Comparison of ENCODE assay signal across 1 cellular context in the genomic region with DNA sequence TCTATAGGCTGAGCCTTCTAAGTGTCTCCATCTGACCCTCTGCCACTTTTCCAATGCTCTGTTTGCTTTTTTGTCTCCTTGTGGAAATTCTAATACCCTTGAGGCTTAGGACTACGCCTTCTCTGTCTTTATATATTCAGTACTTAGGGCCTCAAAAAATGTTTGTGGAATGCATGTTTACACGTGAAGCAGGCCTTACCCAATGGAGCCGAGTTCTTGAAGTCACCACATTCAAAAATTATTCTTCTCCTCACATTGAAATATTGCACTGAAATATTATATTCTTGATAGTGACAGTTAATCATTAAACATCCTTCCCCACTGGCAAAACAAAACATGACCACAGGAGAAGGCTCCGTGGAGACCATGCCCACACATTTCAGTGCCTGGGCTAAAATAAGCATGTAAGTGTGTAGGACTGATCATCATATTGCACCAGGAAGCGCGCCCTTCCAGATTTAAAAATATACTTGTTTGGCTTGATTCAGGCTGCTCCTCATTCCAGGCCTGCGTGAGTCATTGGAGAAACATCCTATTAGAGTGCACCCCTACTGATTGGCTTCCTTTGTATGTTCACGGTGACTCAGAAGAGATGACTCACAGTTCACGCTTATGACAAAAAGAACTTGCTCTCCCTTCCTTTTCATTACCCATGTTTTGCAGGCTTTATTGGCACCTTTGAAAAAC.
TF ChIP-seq lines count a peak whose summit lies in the region.

No MANE protein-coding gene starts in this region.

TF ChIP-seq in HepG2, 621 proteins besides CTCF, POLR2A, EP300 and RAD21 (continued from another document and continues in another):
- TF ChIP-seq, protein P1, sequence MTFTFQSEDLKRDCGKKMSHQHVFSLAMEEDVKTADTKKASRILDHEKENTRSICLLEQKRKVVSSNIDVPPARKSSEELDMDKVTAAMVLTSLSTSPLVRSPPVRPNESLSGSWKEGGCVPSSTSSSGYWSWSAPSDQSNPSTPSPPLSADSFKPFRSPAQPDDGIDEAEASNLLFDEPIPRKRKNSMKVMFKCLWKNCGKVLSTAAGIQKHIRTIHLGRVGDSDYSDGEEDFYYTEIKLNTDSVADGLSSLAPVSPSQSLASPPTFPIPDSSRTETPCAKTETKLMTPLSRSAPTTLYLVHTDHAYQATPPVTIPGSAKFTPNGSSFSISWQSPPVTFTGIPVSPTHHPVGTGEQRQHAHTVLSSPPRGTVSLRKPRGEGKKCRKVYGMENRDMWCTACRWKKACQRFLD (CRISPR knock-in tag; IDR thresholded peaks at IDR 0.05; ENCODE audit: borderline replicate concordance): no peak
- peak; percentile 28 for TF ChIP-seq STAG1 (CRISPR knock-in tag; IDR thresholded peaks at IDR 0.05)
- TF ChIP-seq CBX1 (IDR thresholded peaks at IDR 0.05; ENCODE audit: low read depth): no peak
- no peak for TF ChIP-seq DR1 (CRISPR knock-in tag; IDR thresholded peaks at IDR 0.05)
- no peak for TF ChIP-seq TP53 (CRISPR knock-in tag; conservative IDR thresholded peaks at IDR 0.05)
- TF ChIP-seq CEBPB (IDR thresholded peaks at IDR 0.05; ENCODE audit: borderline replicate concordance, low read depth, low read length): no peak
- peak; percentile 57; the same call in 1 of the 2 replicates for TF ChIP-seq ZMYM4 (CRISPR knock-in tag; IDR thresholded peaks at IDR 0.05)
- TF ChIP-seq IKZF4 (CRISPR knock-in tag; IDR thresholded peaks at IDR 0.05; ENCODE audit: borderline replicate concordance, low read depth, not compliant biosample characterization): no peak
- TF ChIP-seq, protein P2, sequence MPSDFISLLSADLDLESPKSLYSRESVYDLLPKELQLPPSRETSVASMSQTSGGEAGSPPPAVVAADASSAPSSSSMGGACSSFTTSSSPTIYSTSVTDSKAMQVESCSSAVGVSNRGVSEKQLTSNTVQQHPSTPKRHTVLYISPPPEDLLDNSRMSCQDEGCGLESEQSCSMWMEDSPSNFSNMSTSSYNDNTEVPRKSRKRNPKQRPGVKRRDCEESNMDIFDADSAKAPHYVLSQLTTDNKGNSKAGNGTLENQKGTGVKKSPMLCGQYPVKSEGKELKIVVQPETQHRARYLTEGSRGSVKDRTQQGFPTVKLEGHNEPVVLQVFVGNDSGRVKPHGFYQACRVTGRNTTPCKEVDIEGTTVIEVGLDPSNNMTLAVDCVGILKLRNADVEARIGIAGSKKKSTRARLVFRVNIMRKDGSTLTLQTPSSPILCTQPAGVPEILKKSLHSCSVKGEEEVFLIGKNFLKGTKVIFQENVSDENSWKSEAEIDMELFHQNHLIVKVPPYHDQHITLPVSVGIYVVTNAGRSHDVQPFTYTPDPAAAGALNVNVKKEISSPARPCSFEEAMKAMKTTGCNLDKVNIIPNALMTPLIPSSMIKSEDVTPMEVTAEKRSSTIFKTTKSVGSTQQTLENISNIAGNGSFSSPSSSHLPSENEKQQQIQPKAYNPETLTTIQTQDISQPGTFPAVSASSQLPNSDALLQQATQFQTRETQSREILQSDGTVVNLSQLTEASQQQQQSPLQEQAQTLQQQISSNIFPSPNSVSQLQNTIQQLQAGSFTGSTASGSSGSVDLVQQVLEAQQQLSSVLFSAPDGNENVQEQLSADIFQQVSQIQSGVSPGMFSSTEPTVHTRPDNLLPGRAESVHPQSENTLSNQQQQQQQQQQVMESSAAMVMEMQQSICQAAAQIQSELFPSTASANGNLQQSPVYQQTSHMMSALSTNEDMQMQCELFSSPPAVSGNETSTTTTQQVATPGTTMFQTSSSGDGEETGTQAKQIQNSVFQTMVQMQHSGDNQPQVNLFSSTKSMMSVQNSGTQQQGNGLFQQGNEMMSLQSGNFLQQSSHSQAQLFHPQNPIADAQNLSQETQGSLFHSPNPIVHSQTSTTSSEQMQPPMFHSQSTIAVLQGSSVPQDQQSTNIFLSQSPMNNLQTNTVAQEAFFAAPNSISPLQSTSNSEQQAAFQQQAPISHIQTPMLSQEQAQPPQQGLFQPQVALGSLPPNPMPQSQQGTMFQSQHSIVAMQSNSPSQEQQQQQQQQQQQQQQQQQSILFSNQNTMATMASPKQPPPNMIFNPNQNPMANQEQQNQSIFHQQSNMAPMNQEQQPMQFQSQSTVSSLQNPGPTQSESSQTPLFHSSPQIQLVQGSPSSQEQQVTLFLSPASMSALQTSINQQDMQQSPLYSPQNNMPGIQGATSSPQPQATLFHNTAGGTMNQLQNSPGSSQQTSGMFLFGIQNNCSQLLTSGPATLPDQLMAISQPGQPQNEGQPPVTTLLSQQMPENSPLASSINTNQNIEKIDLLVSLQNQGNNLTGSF (CRISPR knock-in tag; IDR thresholded peaks at IDR 0.05): no peak
- no peak; the same call in 1 of the 2 replicates for TF ChIP-seq SOX5 (CRISPR knock-in tag; IDR thresholded peaks at IDR 0.05; ENCODE audit: borderline replicate concordance)
- TF ChIP-seq ZNF652 (CRISPR knock-in tag; IDR thresholded peaks at IDR 0.05; ENCODE audit: borderline replicate concordance, low read depth): no peak
- TF ChIP-seq ZBTB42 (CRISPR knock-in tag; IDR thresholded peaks at IDR 0.05): no peak
- no peak for TF ChIP-seq NFKB2 (CRISPR knock-in tag; IDR thresholded peaks at IDR 0.05; ENCODE audit: borderline replicate concordance)
- TF ChIP-seq HNRNPH1 (optimal IDR thresholded peaks at IDR 0.05; ENCODE audit: low read depth, low read length): no peak
- TF ChIP-seq ZNF572 (CRISPR knock-in tag; IDR thresholded peaks at IDR 0.05): no peak
- TF ChIP-seq, protein P3, sequence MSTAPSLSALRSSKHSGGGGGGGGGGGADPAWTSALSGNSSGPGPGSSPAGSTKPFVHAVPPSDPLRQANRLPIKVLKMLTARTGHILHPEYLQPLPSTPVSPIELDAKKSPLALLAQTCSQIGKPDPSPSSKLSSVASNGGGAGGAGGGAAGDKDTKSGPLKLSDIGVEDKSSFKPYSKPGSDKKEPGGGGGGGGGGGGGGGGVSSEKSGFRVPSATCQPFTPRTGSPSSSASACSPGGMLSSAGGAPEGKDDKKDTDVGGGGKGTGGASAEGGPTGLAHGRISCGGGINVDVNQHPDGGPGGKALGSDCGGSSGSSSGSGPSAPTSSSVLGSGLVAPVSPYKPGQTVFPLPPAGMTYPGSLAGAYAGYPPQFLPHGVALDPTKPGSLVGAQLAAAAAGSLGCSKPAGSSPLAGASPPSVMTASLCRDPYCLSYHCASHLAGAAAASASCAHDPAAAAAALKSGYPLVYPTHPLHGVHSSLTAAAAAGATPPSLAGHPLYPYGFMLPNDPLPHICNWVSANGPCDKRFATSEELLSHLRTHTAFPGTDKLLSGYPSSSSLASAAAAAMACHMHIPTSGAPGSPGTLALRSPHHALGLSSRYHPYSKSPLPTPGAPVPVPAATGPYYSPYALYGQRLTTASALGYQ (CRISPR knock-in tag; IDR thresholded peaks at IDR 0.05): 0 out of 2 replicates have a peak, but pooled peaks have one; percentile 67
- TF ChIP-seq, protein P4, sequence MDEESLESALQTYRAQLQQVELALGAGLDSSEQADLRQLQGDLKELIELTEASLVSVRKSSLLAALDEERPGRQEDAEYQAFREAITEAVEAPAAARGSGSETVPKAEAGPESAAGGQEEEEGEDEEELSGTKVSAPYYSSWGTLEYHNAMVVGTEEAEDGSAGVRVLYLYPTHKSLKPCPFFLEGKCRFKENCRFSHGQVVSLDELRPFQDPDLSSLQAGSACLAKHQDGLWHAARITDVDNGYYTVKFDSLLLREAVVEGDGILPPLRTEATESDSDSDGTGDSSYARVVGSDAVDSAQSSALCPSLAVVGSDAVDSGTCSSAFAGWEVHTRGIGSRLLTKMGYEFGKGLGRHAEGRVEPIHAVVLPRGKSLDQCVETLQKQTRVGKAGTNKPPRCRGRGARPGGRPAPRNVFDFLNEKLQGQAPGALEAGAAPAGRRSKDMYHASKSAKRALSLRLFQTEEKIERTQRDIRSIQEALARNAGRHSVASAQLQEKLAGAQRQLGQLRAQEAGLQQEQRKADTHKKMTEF (CRISPR knock-in tag; IDR thresholded peaks at IDR 0.05): peak; percentile 50; the same call in 1 of the 2 replicates
- no peak for TF ChIP-seq RBAK (CRISPR knock-in tag; IDR thresholded peaks at IDR 0.05)
- TF ChIP-seq CAMTA2 (CRISPR knock-in tag; IDR thresholded peaks at IDR 0.05; ENCODE audit: borderline replicate concordance): no peak
- no peak for TF ChIP-seq CBX2 (IDR thresholded peaks at IDR 0.05; ENCODE audit: low read depth, low read length)
- TF ChIP-seq CBX2 (CRISPR knock-in tag; IDR thresholded peaks at IDR 0.05; ENCODE audit: low read depth): no peak
- TF ChIP-seq, protein P5, sequence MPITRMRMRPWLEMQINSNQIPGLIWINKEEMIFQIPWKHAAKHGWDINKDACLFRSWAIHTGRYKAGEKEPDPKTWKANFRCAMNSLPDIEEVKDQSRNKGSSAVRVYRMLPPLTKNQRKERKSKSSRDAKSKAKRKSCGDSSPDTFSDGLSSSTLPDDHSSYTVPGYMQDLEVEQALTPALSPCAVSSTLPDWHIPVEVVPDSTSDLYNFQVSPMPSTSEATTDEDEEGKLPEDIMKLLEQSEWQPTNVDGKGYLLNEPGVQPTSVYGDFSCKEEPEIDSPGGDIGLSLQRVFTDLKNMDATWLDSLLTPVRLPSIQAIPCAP (CRISPR knock-in tag; IDR thresholded peaks at IDR 0.05; ENCODE audit: low read depth): no peak
- TF ChIP-seq ZNF382 (CRISPR knock-in tag; IDR thresholded peaks at IDR 0.05; ENCODE audit: borderline replicate concordance): no peak
- no peak for TF ChIP-seq SMAD3 (CRISPR knock-in tag; IDR thresholded peaks at IDR 0.05)
- no peak for TF ChIP-seq TAF15 (IDR thresholded peaks at IDR 0.05; ENCODE audit: low read depth, low read length, poor library complexity, severe bottlenecking)
- TF ChIP-seq ZNF607 (CRISPR knock-in tag; IDR thresholded peaks at IDR 0.05; ENCODE audit: borderline replicate concordance): no peak
- no peak for TF ChIP-seq TOPORS (CRISPR knock-in tag; IDR thresholded peaks at IDR 0.05)
- no peak for TF ChIP-seq ZNF329 (CRISPR knock-in tag; IDR thresholded peaks at IDR 0.05; ENCODE audit: low read depth)
- TF ChIP-seq, protein P6, sequence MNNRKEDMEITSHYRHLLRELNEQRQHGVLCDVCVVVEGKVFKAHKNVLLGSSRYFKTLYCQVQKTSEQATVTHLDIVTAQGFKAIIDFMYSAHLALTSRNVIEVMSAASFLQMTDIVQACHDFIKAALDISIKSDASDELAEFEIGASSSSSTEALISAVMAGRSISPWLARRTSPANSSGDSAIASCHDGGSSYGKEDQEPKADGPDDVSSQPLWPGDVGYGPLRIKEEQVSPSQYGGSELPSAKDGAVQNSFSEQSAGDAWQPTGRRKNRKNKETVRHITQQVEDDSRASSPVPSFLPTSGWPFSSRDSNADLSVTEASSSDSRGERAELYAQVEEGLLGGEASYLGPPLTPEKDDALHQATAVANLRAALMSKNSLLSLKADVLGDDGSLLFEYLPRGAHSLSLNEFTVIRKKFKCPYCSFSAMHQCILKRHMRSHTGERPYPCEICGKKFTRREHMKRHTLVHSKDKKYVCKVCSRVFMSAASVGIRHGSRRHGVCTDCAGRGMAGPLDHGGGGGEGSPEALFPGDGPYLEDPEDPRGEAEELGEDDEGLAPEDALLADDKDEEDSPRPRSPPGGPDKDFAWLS (CRISPR knock-in tag; IDR thresholded peaks at IDR 0.05; ENCODE audit: borderline replicate concordance): no peak
- TF ChIP-seq ZNF790 (CRISPR knock-in tag; IDR thresholded peaks at IDR 0.05; ENCODE audit: borderline replicate concordance): no peak
- TF ChIP-seq NFE2 (CRISPR knock-in tag; IDR thresholded peaks at IDR 0.05): no peak
- no peak for TF ChIP-seq ZNF546 (CRISPR knock-in tag; conservative IDR thresholded peaks at IDR 0.05)
- TF ChIP-seq, protein P7, sequence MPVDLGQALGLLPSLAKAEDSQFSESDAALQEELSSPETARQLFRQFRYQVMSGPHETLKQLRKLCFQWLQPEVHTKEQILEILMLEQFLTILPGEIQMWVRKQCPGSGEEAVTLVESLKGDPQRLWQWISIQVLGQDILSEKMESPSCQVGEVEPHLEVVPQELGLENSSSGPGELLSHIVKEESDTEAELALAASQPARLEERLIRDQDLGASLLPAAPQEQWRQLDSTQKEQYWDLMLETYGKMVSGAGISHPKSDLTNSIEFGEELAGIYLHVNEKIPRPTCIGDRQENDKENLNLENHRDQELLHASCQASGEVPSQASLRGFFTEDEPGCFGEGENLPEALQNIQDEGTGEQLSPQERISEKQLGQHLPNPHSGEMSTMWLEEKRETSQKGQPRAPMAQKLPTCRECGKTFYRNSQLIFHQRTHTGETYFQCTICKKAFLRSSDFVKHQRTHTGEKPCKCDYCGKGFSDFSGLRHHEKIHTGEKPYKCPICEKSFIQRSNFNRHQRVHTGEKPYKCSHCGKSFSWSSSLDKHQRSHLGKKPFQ (CRISPR knock-in tag; IDR thresholded peaks at IDR 0.05; ENCODE audit: insufficient replicate concordance): no peak
- no peak; the same call in 1 of the 2 replicates for TF ChIP-seq HOXA3 (CRISPR knock-in tag; IDR thresholded peaks at IDR 0.05)
- TF ChIP-seq PRPF4 (IDR thresholded peaks at IDR 0.05; ENCODE audit: low read depth, low read length, poor library complexity, severe bottlenecking): no peak
- TF ChIP-seq, protein P8, sequence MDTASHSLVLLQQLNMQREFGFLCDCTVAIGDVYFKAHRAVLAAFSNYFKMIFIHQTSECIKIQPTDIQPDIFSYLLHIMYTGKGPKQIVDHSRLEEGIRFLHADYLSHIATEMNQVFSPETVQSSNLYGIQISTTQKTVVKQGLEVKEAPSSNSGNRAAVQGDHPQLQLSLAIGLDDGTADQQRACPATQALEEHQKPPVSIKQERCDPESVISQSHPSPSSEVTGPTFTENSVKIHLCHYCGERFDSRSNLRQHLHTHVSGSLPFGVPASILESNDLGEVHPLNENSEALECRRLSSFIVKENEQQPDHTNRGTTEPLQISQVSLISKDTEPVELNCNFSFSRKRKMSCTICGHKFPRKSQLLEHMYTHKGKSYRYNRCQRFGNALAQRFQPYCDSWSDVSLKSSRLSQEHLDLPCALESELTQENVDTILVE (CRISPR knock-in tag; IDR thresholded peaks at IDR 0.05): no peak
- 0 out of 2 replicates have a peak, but pooled peaks have one; percentile 40 for TF ChIP-seq XBP1 (CRISPR knock-in tag; IDR thresholded peaks at IDR 0.05)
- TF ChIP-seq ZNF121 (CRISPR knock-in tag; IDR thresholded peaks at IDR 0.05): no peak
- TF ChIP-seq ZFP82 (CRISPR knock-in tag; IDR thresholded peaks at IDR 0.05; ENCODE audit: borderline replicate concordance): no peak
- no peak for TF ChIP-seq POLR2AphosphoS5 (IDR thresholded peaks at IDR 0.05; ENCODE audit: low read depth, low read length)
